ENCODE assay signal across 1 cellular context in genomic region chr20:25390538-25391528, GRCh38.
TF ChIP-seq lines count a peak whose summit lies in the region.

TSS of gene ABHD12 (minus strand) at chr20:25390835. CDS start at chr20:25390703, 132 bp downstream.

TF ChIP-seq in K562, 482 proteins besides CTCF, POLR2A, EP300 and RAD21 (continued from another document and continues in another):
- 0 out of 2 replicates have a peak, but pooled peaks have one; percentile 12 for TF ChIP-seq RB1 (IDR thresholded peaks at IDR 0.05; ENCODE audit: low read depth)
- TF ChIP-seq TCF7L2 (IDR thresholded peaks at IDR 0.05; ENCODE audit: low read depth, low read length) = no peak
- peak; percentile 44; the same call in 1 of the 2 replicates for TF ChIP-seq EP400 (IDR thresholded peaks at IDR 0.05)
- TF ChIP-seq, protein P1, sequence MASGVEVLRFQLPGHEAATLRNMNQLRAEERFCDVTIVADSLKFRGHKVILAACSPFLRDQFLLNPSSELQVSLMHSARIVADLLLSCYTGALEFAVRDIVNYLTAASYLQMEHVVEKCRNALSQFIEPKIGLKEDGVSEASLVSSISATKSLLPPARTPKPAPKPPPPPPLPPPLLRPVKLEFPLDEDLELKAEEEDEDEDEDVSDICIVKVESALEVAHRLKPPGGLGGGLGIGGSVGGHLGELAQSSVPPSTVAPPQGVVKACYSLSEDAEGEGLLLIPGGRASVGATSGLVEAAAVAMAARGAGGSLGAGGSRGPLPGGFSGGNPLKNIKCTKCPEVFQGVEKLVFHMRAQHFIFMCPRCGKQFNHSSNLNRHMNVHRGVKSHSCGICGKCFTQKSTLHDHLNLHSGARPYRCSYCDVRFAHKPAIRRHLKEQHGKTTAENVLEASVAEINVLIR (CRISPR knock-in tag; IDR thresholded peaks at IDR 0.05) = 0 out of 2 replicates have a peak, but pooled peaks have one; percentile 22
- peak in 1 of 2 experiments; percentile 3; a peak in 2 of 4 replicates for TF ChIP-seq NONO (IDR thresholded peaks at IDR 0.05; ENCODE audit: low read depth in 2 of 2, low read length in 1 of 2)
- no peak for TF ChIP-seq ILF3 (IDR thresholded peaks at IDR 0.05; ENCODE audit: borderline replicate concordance)
- peak; percentile 20 for TF ChIP-seq U2AF1 (optimal IDR thresholded peaks at IDR 0.05; ENCODE audit: low read depth, low read length)
- no peak for TF ChIP-seq ZNF740 (CRISPR knock-in tag; IDR thresholded peaks at IDR 0.05)
- TF ChIP-seq ZNF740 (tag; IDR thresholded peaks at IDR 0.05) = peak in 1 of 2 experiments; percentile 15; a peak in 1 of 4 replicates
- no peak for TF ChIP-seq BACH1 (tag; IDR thresholded peaks at IDR 0.05)
- peak; percentile 75 for TF ChIP-seq POLR2H (tag; IDR thresholded peaks at IDR 0.05; ENCODE audit: low read depth)
- TF ChIP-seq L3MBTL2 (IDR thresholded peaks at IDR 0.05) = 0 out of 2 replicates have a peak, but pooled peaks have one; percentile 31
- peak; percentile 64; the same call in 1 of the 2 replicates for TF ChIP-seq CREB1 (IDR thresholded peaks at IDR 0.05)
- peak; percentile 57; the same call in 1 of the 2 replicates for TF ChIP-seq CREB1 (CRISPR knock-in tag; IDR thresholded peaks at IDR 0.05)
- TF ChIP-seq RBM17 (IDR thresholded peaks at IDR 0.05; ENCODE audit: borderline replicate concordance, low read depth, low read length) = no peak
- TF ChIP-seq CCNT2 (IDR thresholded peaks at IDR 0.05; ENCODE audit: borderline replicate concordance, extremely low read depth, insufficient read length, low read depth, low read length) = peak; percentile 62
- TF ChIP-seq RCOR1 (IDR thresholded peaks at IDR 0.05; ENCODE audit: borderline replicate concordance in 1 of 2, low read depth in 2 of 2, low read length in 2 of 2) = 0 out of 4 replicates have a peak, but pooled peaks of 1 of the 2 experiments have one; percentile 19
- TF ChIP-seq HMGN3 (IDR thresholded peaks at IDR 0.05; ENCODE audit: borderline replicate concordance, extremely low read depth, insufficient read length, low read depth, low read length) = peak; percentile 34
- no peak for TF ChIP-seq ZBTB7A (IDR thresholded peaks at IDR 0.05; ENCODE audit: borderline replicate concordance, control insufficient read depth, low read depth, low read length)
- TF ChIP-seq DNMT1 (IDR thresholded peaks at IDR 0.05) = no peak
- peak; percentile 42; the same call in 1 of the 2 replicates for TF ChIP-seq MYC (IDR thresholded peaks at IDR 0.05; ENCODE audit: low read depth, low read length)
- no peak for TF ChIP-seq MYC (CRISPR knock-in tag; IDR thresholded peaks at IDR 0.05; ENCODE audit: borderline replicate concordance, low read depth)
- no peak for TF ChIP-seq CHCHD3 (CRISPR knock-in tag; IDR thresholded peaks at IDR 0.05)
- TF ChIP-seq CHD1 (IDR thresholded peaks at IDR 0.05; ENCODE audit: low read length) = peak; percentile 54
- TF ChIP-seq PML (IDR thresholded peaks at IDR 0.05; ENCODE audit: low read length) = no peak
- peak; percentile 35 to 54 for TF ChIP-seq E2F6 (IDR thresholded peaks at IDR 0.05; ENCODE audit: borderline replicate concordance in 1 of 2, extremely low read depth in 1 of 2, insufficient read depth in 1 of 2, insufficient read length in 1 of 2, low read depth in 1 of 2, low read length in 1 of 2, poor library complexity in 1 of 2, severe bottlenecking in 1 of 2)
- peak; percentile 59; the same call in 1 of the 2 replicates for TF ChIP-seq NFRKB (IDR thresholded peaks at IDR 0.05; ENCODE audit: low read depth)
- TF ChIP-seq RAD51 (IDR thresholded peaks at IDR 0.05; ENCODE audit: borderline replicate concordance, low read depth) = no peak
- TF ChIP-seq, protein P2, sequence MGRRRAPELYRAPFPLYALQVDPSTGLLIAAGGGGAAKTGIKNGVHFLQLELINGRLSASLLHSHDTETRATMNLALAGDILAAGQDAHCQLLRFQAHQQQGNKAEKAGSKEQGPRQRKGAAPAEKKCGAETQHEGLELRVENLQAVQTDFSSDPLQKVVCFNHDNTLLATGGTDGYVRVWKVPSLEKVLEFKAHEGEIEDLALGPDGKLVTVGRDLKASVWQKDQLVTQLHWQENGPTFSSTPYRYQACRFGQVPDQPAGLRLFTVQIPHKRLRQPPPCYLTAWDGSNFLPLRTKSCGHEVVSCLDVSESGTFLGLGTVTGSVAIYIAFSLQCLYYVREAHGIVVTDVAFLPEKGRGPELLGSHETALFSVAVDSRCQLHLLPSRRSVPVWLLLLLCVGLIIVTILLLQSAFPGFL (CRISPR knock-in tag; IDR thresholded peaks at IDR 0.05) = no peak
- TF ChIP-seq, protein P3, sequence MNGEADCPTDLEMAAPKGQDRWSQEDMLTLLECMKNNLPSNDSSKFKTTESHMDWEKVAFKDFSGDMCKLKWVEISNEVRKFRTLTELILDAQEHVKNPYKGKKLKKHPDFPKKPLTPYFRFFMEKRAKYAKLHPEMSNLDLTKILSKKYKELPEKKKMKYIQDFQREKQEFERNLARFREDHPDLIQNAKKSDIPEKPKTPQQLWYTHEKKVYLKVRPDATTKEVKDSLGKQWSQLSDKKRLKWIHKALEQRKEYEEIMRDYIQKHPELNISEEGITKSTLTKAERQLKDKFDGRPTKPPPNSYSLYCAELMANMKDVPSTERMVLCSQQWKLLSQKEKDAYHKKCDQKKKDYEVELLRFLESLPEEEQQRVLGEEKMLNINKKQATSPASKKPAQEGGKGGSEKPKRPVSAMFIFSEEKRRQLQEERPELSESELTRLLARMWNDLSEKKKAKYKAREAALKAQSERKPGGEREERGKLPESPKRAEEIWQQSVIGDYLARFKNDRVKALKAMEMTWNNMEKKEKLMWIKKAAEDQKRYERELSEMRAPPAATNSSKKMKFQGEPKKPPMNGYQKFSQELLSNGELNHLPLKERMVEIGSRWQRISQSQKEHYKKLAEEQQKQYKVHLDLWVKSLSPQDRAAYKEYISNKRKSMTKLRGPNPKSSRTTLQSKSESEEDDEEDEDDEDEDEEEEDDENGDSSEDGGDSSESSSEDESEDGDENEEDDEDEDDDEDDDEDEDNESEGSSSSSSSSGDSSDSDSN (IDR thresholded peaks at IDR 0.05; ENCODE audit: borderline replicate concordance in 1 of 2, low read depth in 2 of 2, low read length in 2 of 2) = peak in 1 of 2 experiments; percentile 64; a peak in 2 of 4 replicates
- no peak for TF ChIP-seq ARHGAP35 (IDR thresholded peaks at IDR 0.05; ENCODE audit: partially characterized antibody)
- peak; percentile 62 for TF ChIP-seq POLR2B (IDR thresholded peaks at IDR 0.05; ENCODE audit: low read depth, partially characterized antibody)
- no peak for TF ChIP-seq RFX5 (IDR thresholded peaks at IDR 0.05; ENCODE audit: low read depth, low read length)
- peak; percentile 71 for TF ChIP-seq SUPT5H (IDR thresholded peaks at IDR 0.05)
- TF ChIP-seq, protein P4, sequence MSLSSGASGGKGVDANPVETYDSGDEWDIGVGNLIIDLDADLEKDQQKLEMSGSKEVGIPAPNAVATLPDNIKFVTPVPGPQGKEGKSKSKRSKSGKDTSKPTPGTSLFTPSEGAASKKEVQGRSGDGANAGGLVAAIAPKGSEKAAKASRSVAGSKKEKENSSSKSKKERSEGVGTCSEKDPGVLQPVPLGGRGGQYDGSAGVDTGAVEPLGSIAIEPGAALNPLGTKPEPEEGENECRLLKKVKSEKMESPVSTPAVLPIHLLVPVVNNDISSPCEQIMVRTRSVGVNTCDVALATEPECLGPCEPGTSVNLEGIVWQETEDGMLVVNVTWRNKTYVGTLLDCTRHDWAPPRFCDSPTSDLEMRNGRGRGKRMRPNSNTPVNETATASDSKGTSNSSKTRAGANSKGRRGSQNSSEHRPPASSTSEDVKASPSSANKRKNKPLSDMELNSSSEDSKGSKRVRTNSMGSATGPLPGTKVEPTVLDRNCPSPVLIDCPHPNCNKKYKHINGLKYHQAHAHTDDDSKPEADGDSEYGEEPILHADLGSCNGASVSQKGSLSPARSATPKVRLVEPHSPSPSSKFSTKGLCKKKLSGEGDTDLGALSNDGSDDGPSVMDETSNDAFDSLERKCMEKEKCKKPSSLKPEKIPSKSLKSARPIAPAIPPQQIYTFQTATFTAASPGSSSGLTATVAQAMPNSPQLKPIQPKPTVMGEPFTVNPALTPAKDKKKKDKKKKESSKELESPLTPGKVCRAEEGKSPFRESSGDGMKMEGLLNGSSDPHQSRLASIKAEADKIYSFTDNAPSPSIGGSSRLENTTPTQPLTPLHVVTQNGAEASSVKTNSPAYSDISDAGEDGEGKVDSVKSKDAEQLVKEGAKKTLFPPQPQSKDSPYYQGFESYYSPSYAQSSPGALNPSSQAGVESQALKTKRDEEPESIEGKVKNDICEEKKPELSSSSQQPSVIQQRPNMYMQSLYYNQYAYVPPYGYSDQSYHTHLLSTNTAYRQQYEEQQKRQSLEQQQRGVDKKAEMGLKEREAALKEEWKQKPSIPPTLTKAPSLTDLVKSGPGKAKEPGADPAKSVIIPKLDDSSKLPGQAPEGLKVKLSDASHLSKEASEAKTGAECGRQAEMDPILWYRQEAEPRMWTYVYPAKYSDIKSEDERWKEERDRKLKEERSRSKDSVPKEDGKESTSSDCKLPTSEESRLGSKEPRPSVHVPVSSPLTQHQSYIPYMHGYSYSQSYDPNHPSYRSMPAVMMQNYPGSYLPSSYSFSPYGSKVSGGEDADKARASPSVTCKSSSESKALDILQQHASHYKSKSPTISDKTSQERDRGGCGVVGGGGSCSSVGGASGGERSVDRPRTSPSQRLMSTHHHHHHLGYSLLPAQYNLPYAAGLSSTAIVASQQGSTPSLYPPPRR (CRISPR knock-in tag; IDR thresholded peaks at IDR 0.05; ENCODE audit: borderline replicate concordance) = no peak
- TF ChIP-seq ZBTB11 (CRISPR knock-in tag; IDR thresholded peaks at IDR 0.05) = 0 out of 6 replicates have a peak, but pooled peaks of 1 of the 3 experiments have one; percentile 52
- peak; percentile 88 for TF ChIP-seq PHF8 (IDR thresholded peaks at IDR 0.05; ENCODE audit: borderline replicate concordance, low read length)
- TF ChIP-seq RBBP5 (IDR thresholded peaks at IDR 0.05; ENCODE audit: borderline replicate concordance, insufficient read depth, low read length, poor library complexity, severe bottlenecking) = peak; percentile 80
- TF ChIP-seq HNRNPL (IDR thresholded peaks at IDR 0.05; ENCODE audit: low read depth, low read length) = peak; percentile 76; the same call in 1 of the 2 replicates
- no peak for TF ChIP-seq ESRRA (IDR thresholded peaks at IDR 0.05; ENCODE audit: borderline replicate concordance, low read depth)
- TF ChIP-seq GTF2F1 (IDR thresholded peaks at IDR 0.05; ENCODE audit: low read depth, low read length) = 0 out of 2 replicates have a peak, but pooled peaks have one; percentile 51
- peak; percentile 40 to 70; a peak in 3 of 4 replicates for TF ChIP-seq NRF1 (conservative IDR thresholded peaks at IDR 0.05 in 1 of 2, IDR thresholded peaks at IDR 0.05 in 1 of 2)
- no peak for TF ChIP-seq PCBP2 (IDR thresholded peaks at IDR 0.05; ENCODE audit: low read depth, low read length, poor library complexity, severe bottlenecking)
- TF ChIP-seq TFAP4 (CRISPR knock-in tag; IDR thresholded peaks at IDR 0.05; ENCODE audit: borderline replicate concordance) = peak; percentile 90
- peak; percentile 27; the same call in 1 of the 2 replicates for TF ChIP-seq SIN3B (IDR thresholded peaks at IDR 0.05; ENCODE audit: low read depth)
- no peak for TF ChIP-seq PTRF (tag; IDR thresholded peaks at IDR 0.05)
